In genomic region chr6:66825539-66825938, GRCh38 we compare ENCODE assay signal across 25 cellular contexts.
"Had no signal": no experiment of that assay in that cellular context is flagged by ENCODE, and none has a peak within 500 bp of the region (broad histone marks: within the 10 kb centered on the region; RNA-seq: fewer than 3 reads in every experiment).

No MANE protein-coding gene starts in this region.

- H3K36me3 ChIP-seq: esophagus muscularis mucosa, heart right ventricle, left lung, ovary, sigmoid colon, stomach, thyroid gland, vagina had no signal

- H3K4me3 ChIP-seq: esophagus muscularis mucosa, heart right ventricle, left lung, ovary, psoas muscle, sigmoid colon, stomach, thyroid gland, vagina had no signal

- H3K27me3 ChIP-seq: esophagus muscularis mucosa, foreskin keratinocyte, heart right ventricle, left lung, ovary, sigmoid colon, stomach, thyroid gland, vagina had no signal

- H3K4me1 ChIP-seq: esophagus muscularis mucosa, foreskin keratinocyte, heart right ventricle, left lung, psoas muscle, sigmoid colon, stomach, thyroid gland, vagina had no signal

- H3K9me3 ChIP-seq: esophagus muscularis mucosa, left lung, ovary, psoas muscle, sigmoid colon, thyroid gland, vagina had no signal

- DNase-seq: dermis blood vessel endothelial cell; effector memory CD4-positive, alpha-beta T cell; foreskin keratinocyte; glutamatergic neuron; heart right ventricle; hippocampal formation; left cardiac atrium; left lung; mesendoderm; midbrain; naive thymus-derived CD4-positive, alpha-beta T cell; occipital lobe; ovary; posterior cingulate gyrus; psoas muscle; right cardiac atrium; sigmoid colon; stimulated activated CD4-positive, alpha-beta T cell treated with anti-CD3 and anti-CD28 coated beads, Interleukin-2, amount 100 ng/mL, for 24 hours; stimulated activated CD4-positive, alpha-beta T cell treated with anti-CD3 and anti-CD28 coated beads, Interleukin-4, amount 100 ng/mL, for 24 hours; stimulated activated naive CD4-positive, alpha-beta T cell treated with Interleukin-2 at 50 U/mL for 16 hours; stomach; thyroid gland; trophoblast cell had no signal

- H3K27ac ChIP-seq: esophagus muscularis mucosa, foreskin keratinocyte, heart right ventricle, left lung, ovary, psoas muscle, sigmoid colon, stomach, thyroid gland, vagina had no signal
